1 cellular context compared by ENCODE assay signal in the genomic region with DNA sequence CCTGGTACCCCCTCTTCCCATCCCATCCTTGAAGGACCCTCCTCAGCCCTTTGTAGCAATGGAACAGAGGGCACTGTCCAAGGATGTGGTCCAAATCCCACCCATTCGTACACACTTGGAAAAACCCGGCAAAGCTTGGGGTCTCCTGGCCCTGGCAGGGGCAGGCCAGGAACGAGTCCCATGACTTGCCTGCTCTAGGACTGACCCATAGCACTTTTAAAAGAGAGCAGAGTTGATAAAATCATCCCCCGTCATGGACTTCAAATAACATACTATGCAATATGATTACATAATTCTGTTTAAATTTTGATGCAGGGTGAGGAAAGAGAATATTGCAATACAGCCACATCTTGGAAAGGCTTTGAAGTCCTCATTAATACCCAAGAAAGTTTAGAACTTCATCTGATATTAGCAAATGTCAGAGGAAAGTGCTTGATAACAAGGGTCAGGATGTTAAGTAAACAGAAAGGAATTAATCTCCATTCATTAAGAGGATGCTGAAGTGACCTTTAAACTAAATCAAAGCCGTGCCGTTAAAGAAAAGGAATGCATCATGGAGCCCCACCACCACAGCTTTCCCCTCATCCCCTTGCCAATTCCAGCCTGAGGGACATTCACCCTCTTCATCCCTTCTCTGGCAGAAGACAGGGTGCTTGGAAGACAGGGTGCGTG.
A peak's percentile ranks its signal among the peaks of the same experiment; 100 is the strongest.
TF ChIP-seq lines count a peak whose summit lies in the region.

No MANE protein-coding gene starts in this region.

TF ChIP-seq in HepG2, 621 proteins besides CTCF, POLR2A, EP300 and RAD21 (continued from another document):
- no peak for TF ChIP-seq NFE2 (CRISPR knock-in tag; IDR thresholded peaks at IDR 0.05)
- no peak for TF ChIP-seq ZSCAN21 (CRISPR knock-in tag; IDR thresholded peaks at IDR 0.05; ENCODE audit: borderline replicate concordance)
- TF ChIP-seq, protein P1, sequence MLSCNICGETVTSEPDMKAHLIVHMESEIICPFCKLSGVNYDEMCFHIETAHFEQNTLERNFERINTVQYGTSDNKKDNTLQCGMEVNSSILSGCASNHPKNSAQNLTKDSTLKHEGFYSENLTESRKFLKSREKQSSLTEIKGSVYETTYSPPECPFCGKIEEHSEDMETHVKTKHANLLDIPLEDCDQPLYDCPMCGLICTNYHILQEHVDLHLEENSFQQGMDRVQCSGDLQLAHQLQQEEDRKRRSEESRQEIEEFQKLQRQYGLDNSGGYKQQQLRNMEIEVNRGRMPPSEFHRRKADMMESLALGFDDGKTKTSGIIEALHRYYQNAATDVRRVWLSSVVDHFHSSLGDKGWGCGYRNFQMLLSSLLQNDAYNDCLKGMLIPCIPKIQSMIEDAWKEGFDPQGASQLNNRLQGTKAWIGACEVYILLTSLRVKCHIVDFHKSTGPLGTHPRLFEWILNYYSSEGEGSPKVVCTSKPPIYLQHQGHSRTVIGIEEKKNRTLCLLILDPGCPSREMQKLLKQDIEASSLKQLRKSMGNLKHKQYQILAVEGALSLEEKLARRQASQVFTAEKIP (CRISPR knock-in tag; IDR thresholded peaks at IDR 0.05; ENCODE audit: borderline replicate concordance) = no peak
- TF ChIP-seq, protein P2, sequence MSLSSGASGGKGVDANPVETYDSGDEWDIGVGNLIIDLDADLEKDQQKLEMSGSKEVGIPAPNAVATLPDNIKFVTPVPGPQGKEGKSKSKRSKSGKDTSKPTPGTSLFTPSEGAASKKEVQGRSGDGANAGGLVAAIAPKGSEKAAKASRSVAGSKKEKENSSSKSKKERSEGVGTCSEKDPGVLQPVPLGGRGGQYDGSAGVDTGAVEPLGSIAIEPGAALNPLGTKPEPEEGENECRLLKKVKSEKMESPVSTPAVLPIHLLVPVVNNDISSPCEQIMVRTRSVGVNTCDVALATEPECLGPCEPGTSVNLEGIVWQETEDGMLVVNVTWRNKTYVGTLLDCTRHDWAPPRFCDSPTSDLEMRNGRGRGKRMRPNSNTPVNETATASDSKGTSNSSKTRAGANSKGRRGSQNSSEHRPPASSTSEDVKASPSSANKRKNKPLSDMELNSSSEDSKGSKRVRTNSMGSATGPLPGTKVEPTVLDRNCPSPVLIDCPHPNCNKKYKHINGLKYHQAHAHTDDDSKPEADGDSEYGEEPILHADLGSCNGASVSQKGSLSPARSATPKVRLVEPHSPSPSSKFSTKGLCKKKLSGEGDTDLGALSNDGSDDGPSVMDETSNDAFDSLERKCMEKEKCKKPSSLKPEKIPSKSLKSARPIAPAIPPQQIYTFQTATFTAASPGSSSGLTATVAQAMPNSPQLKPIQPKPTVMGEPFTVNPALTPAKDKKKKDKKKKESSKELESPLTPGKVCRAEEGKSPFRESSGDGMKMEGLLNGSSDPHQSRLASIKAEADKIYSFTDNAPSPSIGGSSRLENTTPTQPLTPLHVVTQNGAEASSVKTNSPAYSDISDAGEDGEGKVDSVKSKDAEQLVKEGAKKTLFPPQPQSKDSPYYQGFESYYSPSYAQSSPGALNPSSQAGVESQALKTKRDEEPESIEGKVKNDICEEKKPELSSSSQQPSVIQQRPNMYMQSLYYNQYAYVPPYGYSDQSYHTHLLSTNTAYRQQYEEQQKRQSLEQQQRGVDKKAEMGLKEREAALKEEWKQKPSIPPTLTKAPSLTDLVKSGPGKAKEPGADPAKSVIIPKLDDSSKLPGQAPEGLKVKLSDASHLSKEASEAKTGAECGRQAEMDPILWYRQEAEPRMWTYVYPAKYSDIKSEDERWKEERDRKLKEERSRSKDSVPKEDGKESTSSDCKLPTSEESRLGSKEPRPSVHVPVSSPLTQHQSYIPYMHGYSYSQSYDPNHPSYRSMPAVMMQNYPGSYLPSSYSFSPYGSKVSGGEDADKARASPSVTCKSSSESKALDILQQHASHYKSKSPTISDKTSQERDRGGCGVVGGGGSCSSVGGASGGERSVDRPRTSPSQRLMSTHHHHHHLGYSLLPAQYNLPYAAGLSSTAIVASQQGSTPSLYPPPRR (CRISPR knock-in tag; IDR thresholded peaks at IDR 0.05; ENCODE audit: borderline replicate concordance) = no peak
- TF ChIP-seq GFI1 (CRISPR knock-in tag; IDR thresholded peaks at IDR 0.05; ENCODE audit: borderline replicate concordance) = peak; percentile 66; the same call in 1 of the 2 replicates
- TF ChIP-seq, protein P3, sequence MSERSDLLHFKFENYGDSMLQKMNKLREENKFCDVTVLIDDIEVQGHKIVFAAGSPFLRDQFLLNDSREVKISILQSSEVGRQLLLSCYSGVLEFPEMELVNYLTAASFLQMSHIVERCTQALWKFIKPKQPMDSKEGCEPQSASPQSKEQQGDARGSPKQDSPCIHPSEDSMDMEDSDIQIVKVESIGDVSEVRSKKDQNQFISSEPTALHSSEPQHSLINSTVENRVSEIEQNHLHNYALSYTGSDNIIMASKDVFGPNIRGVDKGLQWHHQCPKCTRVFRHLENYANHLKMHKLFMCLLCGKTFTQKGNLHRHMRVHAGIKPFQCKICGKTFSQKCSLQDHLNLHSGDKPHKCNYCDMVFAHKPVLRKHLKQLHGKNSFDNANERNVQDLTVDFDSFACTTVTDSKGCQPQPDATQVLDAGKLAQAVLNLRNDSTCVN (CRISPR knock-in tag; IDR thresholded peaks at IDR 0.05; ENCODE audit: borderline replicate concordance) = no peak
